22 cellular contexts compared by ENCODE assay signal in genomic region chr3:173622156-173622555, GRCh38.
A peak's percentile ranks its signal among the peaks of the same experiment; 100 is the strongest.
DNase-seq lines count a peak whose midpoint lies in the region; ATAC-seq and TF ChIP-seq lines count a peak whose summit lies in the region.
"Had no signal": no experiment of that assay in that cellular context is flagged by ENCODE, and none has a peak within 500 bp of the region (broad histone marks: within the 10 kb centered on the region; RNA-seq: fewer than 3 reads in every experiment).

No MANE protein-coding gene starts in this region.

- H4K20me1 ChIP-seq in DND-41 (ENCODE audit: insufficient read depth, low read length) = no peaks in the 10 kb centered on the region

- no peaks in the 10 kb centered on the region for H3K9me3 ChIP-seq in DND-41 (ENCODE audit: insufficient read depth, low read length, severe bottlenecking)
- H3K9me3 ChIP-seq: gastrocnemius medialis, vagina had no signal

- H3K36me3 ChIP-seq in DND-41 (ENCODE audit: insufficient read depth, low read length) = no peaks in the 10 kb centered on the region
- H3K36me3 ChIP-seq: gastrocnemius medialis, vagina had no signal

- peak; percentile 68 for ATAC-seq in DND-41 (ENCODE audit: insufficient read depth, low read depth)
- ATAC-seq: gastrocnemius medialis, Right ventricle myocardium inferior had no signal

- H2AFZ ChIP-seq in DND-41 (ENCODE audit: low read depth, low read length) = no peak overlapping the region

- TF ChIP-seq CTCF in DND-41 (IDR thresholded peaks at IDR 0.05; ENCODE audit: borderline replicate concordance, extremely low read depth, low read length, poor library complexity, severe bottlenecking) = no peak

- no peaks in the 10 kb centered on the region for H3K79me2 ChIP-seq in DND-41 (ENCODE audit: insufficient read depth, low read length)

- H3K4me1 ChIP-seq in DND-41 (ENCODE audit: insufficient read depth, low read length) = no peaks in the 10 kb centered on the region
- H3K4me1 ChIP-seq: gastrocnemius medialis, vagina had no signal

- H3K9ac ChIP-seq in DND-41 (ENCODE audit: low read depth, low read length) = no peak overlapping the region

- no peak overlapping the region for H3K4me2 ChIP-seq in DND-41 (ENCODE audit: insufficient read depth, low read length)

- H3K27ac ChIP-seq in DND-41 (ENCODE audit: low read length) = no peak overlapping the region
- H3K27ac ChIP-seq: epithelial cell of prostate, gastrocnemius medialis, vagina had no signal

- H3K27me3 ChIP-seq in DND-41 (ENCODE audit: insufficient read depth, low read length, poor library complexity) = peaks cover 9% of the 10 kb centered on the region
- H3K27me3 ChIP-seq: gastrocnemius medialis, vagina had no signal

- no peak overlapping the region for H3K4me3 ChIP-seq in DND-41 (ENCODE audit: low read depth in 1 of 2, low read length in 2 of 2)
- H3K4me3 ChIP-seq: gastrocnemius medialis, vagina had no signal

- DNase-seq in DND-41 = no peak
- DNase-seq in M059J (ENCODE audit: low read depth) = peak; percentile 16
- DNase-seq in cerebellum (ENCODE audit: low spot score) = peak; percentile 45
- DNase-seq in pons (ENCODE audit: low spot score) = peak; percentile 22
- DNase-seq in NOMO-1 treated with DMSO at 0.1 percent for 48 hours (lab: John Stamatoyannopoulos, UW; ENCODE audit: unreplicated experiment) = no peak
- DNase-seq in medulla oblongata (ENCODE audit: extremely low spot score) = no peak
- DNase-seq in COR-L47 (lab: John Stamatoyannopoulos, UW) = no peak
- DNase-seq: activated CD4-positive, CD25-positive, alpha-beta regulatory T cell treated with anti-CD3 and anti-CD28 coated beads, Interleukin-2, amount 50 U/mL, for 72 hours; activated CD8-positive, alpha-beta memory T cell treated with anti-CD3 and anti-CD28 coated beads for 24 hours; activated naive CD4-positive, alpha-beta T cell treated with anti-CD3 and anti-CD28 coated beads for 36 hours; activated T-cell treated with anti-CD3 and anti-CD28 coated beads, Interleukin-2, amount 50 U/mL, for 24 hours; AML-193; amygdala; DMS79 treated with DMSO at 0.1 percent for 48 hours; gastrocnemius medialis; MV-4-11; NCI-H1694; NCI-H2171; NCI-H748 treated with DMSO at 0.1 percent for 48 hours had no signal

Comparison
In these comparisons a context has a peak if more than half of its experiments do, and no peak if none do; other contexts are left out.
1. DNase-seq: peak in M059J (single experiment), cerebellum (single experiment) and pons (single experiment); none in DND-41 (single experiment), NOMO-1 treated with DMSO at 0.1 percent for 48 hours (single experiment), medulla oblongata (single experiment) and COR-L47 (single experiment).